Comparison of ENCODE assay signal across 9 cellular contexts in the genomic region with DNA sequence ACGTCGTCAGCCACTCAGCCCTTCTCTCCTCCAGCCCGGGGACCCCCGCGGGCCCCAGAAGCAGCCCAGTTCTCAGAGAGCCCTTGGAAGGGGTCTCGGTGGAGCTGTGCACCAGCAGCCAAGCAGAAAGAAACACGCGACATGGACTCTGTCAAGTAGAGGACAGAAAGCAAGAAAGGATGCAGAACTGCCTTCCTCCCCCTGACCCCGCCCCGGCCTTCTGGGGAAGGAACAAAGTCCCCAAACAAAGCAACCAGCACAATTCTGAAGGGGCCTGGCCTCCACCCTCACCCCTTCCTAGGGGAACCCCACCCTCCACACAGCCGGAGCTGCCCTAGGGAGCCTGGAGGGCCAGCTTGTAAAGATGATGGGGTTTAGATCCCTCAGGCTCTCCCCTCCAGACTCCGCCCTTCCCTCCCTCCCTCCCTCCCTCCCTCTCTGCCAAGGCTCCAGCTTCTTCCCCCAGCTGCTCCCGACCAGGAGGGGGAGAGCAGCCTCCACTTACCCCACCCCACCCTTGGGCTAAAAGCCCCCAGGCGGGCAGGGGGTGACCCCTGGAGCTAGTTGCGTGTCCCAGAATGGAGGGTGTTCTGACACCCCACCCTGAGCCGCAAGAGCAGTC. TPM values are rescaled to one million over a fixed set of nuclear protein-coding genes. Genes with fewer than 3 reads are reported as not detected.
A peak's percentile ranks its signal among the peaks of the same experiment; 100 is the strongest.
DNase-seq lines count a peak whose midpoint lies in the region; ATAC-seq, FAIRE-seq and TF ChIP-seq lines count a peak whose summit lies in the region.
"Had no signal": no experiment of that assay in that cellular context is flagged by ENCODE, and none has a peak within 500 bp of the region (broad histone marks: within the 10 kb centered on the region; RNA-seq: fewer than 3 reads in every experiment).

No MANE protein-coding gene starts in this region.

- intact Hi-C loops in K562 (cut with micrococcal nuclease) = loop anchor here (1.0 to 5.0 kb wide), 2 partner anchors 63 to 118 kb away; no protein-coding TSS in a partner anchor

- no peak for TF ChIP-seq POLR2A in K562 (conservative IDR thresholded peaks at IDR 0.05)

- no TSS peak for BruUV-seq in K562 (replicated peaks; lab: Mats Ljungman, UMichigan)

- H3K79me2 ChIP-seq in H9 (ENCODE audit: insufficient read depth, low read length) (no peaks in the 10 kb centered on the region), K562 (ENCODE audit: control insufficient read depth, insufficient read depth, low read length) (peaks cover 21% of the 10 kb centered on the region)

- H3K9ac ChIP-seq in H9 (ENCODE audit: extremely low read depth, insufficient read length, low read length) (no peak overlapping the region), K562 (ENCODE audit: insufficient read depth in 1 of 2, low read depth in 2 of 2, low read length in 2 of 2) (peak overlapping the region in 1 of 2 experiments; percentile 77; a peak in 2 of 4 replicates)

- no peak overlapping the region for H2AK5ac ChIP-seq in H9 (ENCODE audit: insufficient read length, low read length)

- peak overlapping the region; percentile 51 to 80 (median 71) for H3K4me3 Mint-ChIP-seq in CD4-positive, CD25-positive, alpha-beta regulatory T cell
- peak overlapping the region; percentile 55 to 76 for H3K4me3 Mint-ChIP-seq in H9
- peak overlapping the region in 1 of 3 experiments; percentile 49 for H3K4me3 Mint-ChIP-seq in nephron
- H3K4me3 Mint-ChIP-seq in endothelial cell (ENCODE audit: unreplicated experiment) = no peak overlapping the region

- no peak overlapping the region for H2BK120ac ChIP-seq in H9 (ENCODE audit: low read depth, low read length, poor library complexity, severe bottlenecking)

- no peak overlapping the region for H3K23ac ChIP-seq in H9 (ENCODE audit: insufficient read length, low read depth, low read length)

- peaks cover under 1% of the 10 kb centered on the region for H3K36me3 Mint-ChIP-seq in CD4-positive, CD25-positive, alpha-beta regulatory T cell
- H3K36me3 Mint-ChIP-seq in H9 (ENCODE audit: insufficient read depth in 1 of 3, low read depth in 3 of 3) = no peaks in the 10 kb centered on the region; a peak in 1 of 7 replicates
- no peaks in the 10 kb centered on the region for H3K36me3 Mint-ChIP-seq in nephron (ENCODE audit: low read depth)
- H3K36me3 Mint-ChIP-seq in endothelial cell (ENCODE audit: low read depth, unreplicated experiment) = peaks cover 4% of the 10 kb centered on the region

- ATAC-seq in CD4-positive, CD25-positive, alpha-beta regulatory T cell (ENCODE audit: low read depth in 2 of 2) = no peak
- ATAC-seq in K562 = no peak

- no peak overlapping the region for H2BK5ac ChIP-seq in H9 (ENCODE audit: insufficient read length, low read length)

- in situ Hi-C loops in K562 (cut with MboI) = loop anchor here (5.0 kb wide), 1 partner anchor 118 kb away; no protein-coding TSS in a partner anchor

- H3T11ph ChIP-seq in H9 (ENCODE audit: low read length) = no peak overlapping the region

- POLR2A ChIA-PET in K562 (lab: Yijun Ruan, JAX) = interaction anchor here (0.6 to 2.8 kb wide), 10 partner anchors 12 to 214 kb away, joined by 3 to 17 read pairs (median 5); a partner anchor contains a TSS

- H3K27ac ChIP-seq in CD4-positive, CD25-positive, alpha-beta regulatory T cell (ENCODE audit: insufficient read depth, low read length, poor library complexity, severe bottlenecking) = peak overlapping the region; percentile 23
- H3K27ac ChIP-seq in H9 (ENCODE audit: insufficient read length, low read depth, low read length) = no peak overlapping the region
- no peak overlapping the region for H3K27ac ChIP-seq in K562 (ENCODE audit: extremely low read depth, low read depth, low read length)

- H2BK12ac ChIP-seq in H9 (ENCODE audit: insufficient read length, low read depth, low read length) = no peak overlapping the region

- H4K8ac ChIP-seq in H9 (replicated peaks; ENCODE audit: insufficient read length, low read depth, low read length) = no peak overlapping the region

- H3K23me2 ChIP-seq in H9 (ENCODE audit: insufficient read length, low read depth, low read length, poor library complexity, severe bottlenecking) = peaks cover 13% of the 10 kb centered on the region

- no peaks in the 10 kb centered on the region for H3K9me1 ChIP-seq in K562 (ENCODE audit: control insufficient read depth, insufficient read depth, low read length)

- no peak overlapping the region for H4K91ac ChIP-seq in H9 (ENCODE audit: insufficient read length, low read depth, low read length)

- no peak overlapping the region for H2BK20ac ChIP-seq in H9 (ENCODE audit: low read depth, low read length, poor library complexity, severe bottlenecking)

- H3K14ac ChIP-seq in H9 (ENCODE audit: insufficient read depth, low read length) = no peak overlapping the region

- no peaks in the 10 kb centered on the region for H3K27me3 ChIP-seq in CD4-positive, CD25-positive, alpha-beta regulatory T cell (ENCODE audit: control insufficient read depth, insufficient read depth, low read length)
- peaks cover 32% of the 10 kb centered on the region; the same call in 1 of the 2 replicates for H3K27me3 ChIP-seq in H9 (ENCODE audit: insufficient read depth, low read length)
- no peaks in the 10 kb centered on the region for H3K27me3 ChIP-seq in K562 (ENCODE audit: control insufficient read depth in 2 of 2, insufficient read depth in 2 of 2, low read length in 2 of 2)

- H3K4me2 ChIP-seq in H9 (ENCODE audit: insufficient read depth, insufficient read length, low read length) (peak overlapping the region; percentile 67), K562 (ENCODE audit: insufficient read depth, low read length) (no peak overlapping the region)

- peaks cover 61% of the 10 kb centered on the region for H3K4me1 ChIP-seq in CD4-positive, CD25-positive, alpha-beta regulatory T cell (ENCODE audit: control insufficient read depth, insufficient read depth, low read length, poor library complexity, severe bottlenecking)
- H3K4me1 ChIP-seq in H9 (ENCODE audit: insufficient read depth, low read length) (0 out of 2 replicates have a peak, but pooled peaks cover 2% of the 10 kb centered on the region), K562 (replicated peaks in 1 of 2; ENCODE audit: control insufficient read depth in 2 of 2, insufficient read depth in 2 of 2, low read length in 2 of 2) (peaks cover 36 to 92% of the 10 kb centered on the region in 2 experiments)

- CTCF ChIA-PET in K562 (lab: Yijun Ruan, JAX; ENCODE audit: low intra/inter-chr PET ratio) = interaction anchor here (0.7 to 4.7 kb wide), 6 partner anchors 58 to 714 kb away, joined by 3 to 59 read pairs (median 8); no protein-coding TSS in a partner anchor

- TF ChIP-seq EP300 in K562 (IDR thresholded peaks at IDR 0.05; ENCODE audit: low read length) = no peak

- no peak overlapping the region for H3K4me3 ChIP-seq in CD4-positive, CD25-positive, alpha-beta regulatory T cell (ENCODE audit: low read depth, low read length)
- H3K4me3 ChIP-seq in K562 = no peak overlapping the region

- no peak overlapping the region for H4K5ac ChIP-seq in H9 (ENCODE audit: insufficient read length, low read depth, low read length)

- no peak overlapping the region for H3K4ac ChIP-seq in H9 (ENCODE audit: low read depth, low read length)

- DNase-seq in CD4-positive, CD25-positive, alpha-beta regulatory T cell = peak in 1 of 3 donors; percentile 19
- DNase-seq in H9 (peak; percentile 84), K562 (ENCODE audit: extremely low read depth in 1 of 4, low spot score in 3 of 4) (peak; percentile 49 to 65 (median 54)), NCI-H526 (lab: John Stamatoyannopoulos, UW) (no peak), T1000 (lab: John Stamatoyannopoulos, UW) (no peak), endothelial cell (ENCODE audit: low spot score) (no peak)
- no peak for DNase-seq in effector CD8-positive, alpha-beta T cell (lab: John Stamatoyannopoulos, UW)

- no peak for FAIRE-seq in K562 (lab: Jason Lieb, UNC)
- FAIRE-seq: kidney had no signal

- no peaks in the 10 kb centered on the region for H3K79me1 ChIP-seq in H9 (ENCODE audit: insufficient read depth, low read depth, low read length, poor library complexity, severe bottlenecking)

- H3K9me3 ChIP-seq in CD4-positive, CD25-positive, alpha-beta regulatory T cell (ENCODE audit: control insufficient read depth in 2 of 2, low read length in 2 of 2) = no peaks in the 10 kb centered on the region
- H3K9me3 ChIP-seq in H9 (ENCODE audit: control insufficient read depth, low read depth, low read length) (no peaks in the 10 kb centered on the region), K562 (replicated peaks; ENCODE audit: control insufficient read depth, insufficient read depth, low read depth, low read length) (no peaks in the 10 kb centered on the region)

- TF ChIP-seq RAD21 in K562 (CRISPR knock-in tag; conservative IDR thresholded peaks at IDR 0.05 in 1 of 2, IDR thresholded peaks at IDR 0.05 in 1 of 2) = no peak

- H3K36me3 ChIP-seq in CD4-positive, CD25-positive, alpha-beta regulatory T cell (ENCODE audit: control insufficient read depth, insufficient read depth, low read length) = no peaks in the 10 kb centered on the region
- peaks cover 17% of the 10 kb centered on the region for H3K36me3 ChIP-seq in K562 (ENCODE audit: control insufficient read depth, insufficient read depth, low read length)

- H3K27me3 Mint-ChIP-seq in CD4-positive, CD25-positive, alpha-beta regulatory T cell = peaks cover 24% of the 10 kb centered on the region
- peaks cover 84% of the 10 kb centered on the region for H3K27me3 Mint-ChIP-seq in H9 (ENCODE audit: low read depth)
- H3K27me3 Mint-ChIP-seq in nephron (ENCODE audit: low read depth) = peaks cover 75% of the 10 kb centered on the region
- H3K27me3 Mint-ChIP-seq in endothelial cell (ENCODE audit: unreplicated experiment) = peaks cover 5% of the 10 kb centered on the region

- TF ChIP-seq CTCF in H9 (conservative IDR thresholded peaks at IDR 0.05) (no peak), K562 (IDR thresholded peaks at IDR 0.05 in 2 of 3, conservative IDR thresholded peaks at IDR 0.05 in 1 of 3; ENCODE audit: insufficient read depth in 2 of 3, low read depth in 1 of 3, low read length in 3 of 3) (no peak), nephron (IDR thresholded peaks at IDR 0.05; ENCODE audit: unreplicated experiment in 3 of 3) (no peak), endothelial cell (IDR thresholded peaks at IDR 0.05; ENCODE audit: unreplicated experiment) (no peak)

- H4K20me1 ChIP-seq in H9 (ENCODE audit: control insufficient read depth, insufficient read depth, insufficient read length) = no peaks in the 10 kb centered on the region
- no peaks in the 10 kb centered on the region for H4K20me1 ChIP-seq in K562 (replicated peaks; ENCODE audit: control insufficient read depth, insufficient read depth, low read length)

- H3K9me3 Mint-ChIP-seq in CD4-positive, CD25-positive, alpha-beta regulatory T cell = peaks cover 0 to 2% (median 0%) of the 10 kb centered on the region in 7 donors
- H3K9me3 Mint-ChIP-seq in H9 (peaks cover 0 to 7% of the 10 kb centered on the region in 2 experiments; a peak in 1 of 5 replicates), nephron (no peaks in the 10 kb centered on the region), endothelial cell (ENCODE audit: unreplicated experiment) (no peaks in the 10 kb centered on the region)

- H3K18ac ChIP-seq in H9 (ENCODE audit: insufficient read length, low read depth, low read length) = no peak overlapping the region

- WGBS in H9 (ENCODE audit: extremely low coverage, insufficient read length, low lambda C conversion rate) = no CpG with 5 or more reads among the region's 16 CpGs
- WGBS in K562 (ENCODE audit: insufficient coverage, low coverage, missing lambda C conversion rate) = 62% methylated on average over 14 of the region's 16 CpGs

- H3K4me1 Mint-ChIP-seq in CD4-positive, CD25-positive, alpha-beta regulatory T cell = peaks cover 5 to 41% (median 24%) of the 10 kb centered on the region in 4 donors
- H3K4me1 Mint-ChIP-seq in H9 (peaks cover 35 to 51% of the 10 kb centered on the region in 2 experiments), nephron (peaks cover 54% of the 10 kb centered on the region), endothelial cell (ENCODE audit: unreplicated experiment) (peaks cover 13% of the 10 kb centered on the region)

- H3K56ac ChIP-seq in H9 (ENCODE audit: insufficient read length, low read depth, low read length) = no peak overlapping the region

- H2BK15ac ChIP-seq in H9 (ENCODE audit: low read depth, low read length) = no peak overlapping the region

- H3K27ac Mint-ChIP-seq in CD4-positive, CD25-positive, alpha-beta regulatory T cell = peak overlapping the region in 2 of 3 donors; percentile 24 to 67
- H3K27ac Mint-ChIP-seq in H9 = no peak overlapping the region
- H3K27ac Mint-ChIP-seq in nephron = peak overlapping the region in 2 of 3 experiments; percentile 76 to 95
- H3K27ac Mint-ChIP-seq in endothelial cell (ENCODE audit: unreplicated experiment) = no peak overlapping the region

- no peak overlapping the region for H2AFZ ChIP-seq in H9 (ENCODE audit: low read length)
- H2AFZ ChIP-seq in K562 (ENCODE audit: low read depth, low read length) = no peak overlapping the region

RNA-seq across cellular contexts. Expression of a gene that starts 7.8 kb away (rescaled TPM):
- 8.7 TPM for total RNA-seq in CD4-positive, CD25-positive, alpha-beta regulatory T cell
- polyA plus RNA-seq in CD4-positive, CD25-positive, alpha-beta regulatory T cell = 10 to 100 TPM in 1 of 4 donors, 1 to 10 TPM in 3; 6.5 to 14.2 (median 7.5) TPM
- total RNA-seq in H9 (2021) = 0.63 and 0.86 TPM in 2 replicates
- 54.5 and 112 TPM in 2 replicates for total RNA-seq in K562 (2011; cell fraction: chromatin; rRNA removed; ENCODE audit: low replicate concordance)
- 105 and 123 TPM in 2 replicates for total RNA-seq in K562 (2011; cell fraction: nucleolus; rRNA removed)
- 74.6 and 89.7 TPM in 2 replicates for total RNA-seq in K562 (2011; cell fraction: nucleoplasm; rRNA removed)
- 266 and 312 TPM in 2 replicates for total RNA-seq in K562 (2014; rRNA removed)
- total RNA-seq in K562 (2014; rRNA removed; fragmentation: Illumina TruSeq; extraction: Trizol) = 13.2 and 17.7 TPM in 2 replicates
- 89.9 and 108 TPM in 2 replicates for total RNA-seq in K562 (2015; rRNA removed; fragmentation: Illumina TruSeq; extraction: Trizol)
- total RNA-seq in K562 (2021) = 216 and 218 TPM in 2 replicates
- 34.0 and 47.0 TPM in 2 replicates for polyA plus RNA-seq in K562 (2011; rRNA removed)
- 73.1 and 246 TPM in 2 replicates for polyA plus RNA-seq in K562 (2011; cell fraction: cytosol; rRNA removed)
- 76.6 and 132 TPM in 2 replicates for polyA plus RNA-seq in K562 (2011; cell fraction: nucleus; rRNA removed)
- polyA plus RNA-seq in K562 (2012) = 144 and 229 TPM in 2 replicates
- 17.8 and 71.5 TPM in 2 replicates for polyA plus RNA-seq in K562 (2014; fragmentation: Illumina TruSeq; extraction: Trizol)
- 1 to 10 TPM; 1.3 to 1.6 TPM for polyA plus RNA-seq in K562 (2014; fragmentation: Nextera tagmentation; extraction: Ambion mirVana)
- polyA plus RNA-seq in K562 (2014; rRNA removed) = 165 and 175 TPM in 2 replicates
- 12.7 and 14.2 TPM in 2 replicates for polyA minus RNA-seq in K562 (2011; rRNA and poly(A)+ RNA removed)
- polyA minus RNA-seq in K562 (2011; cell fraction: cytosol; rRNA and poly(A)+ RNA removed) = 46.0 and 79.3 TPM in 2 replicates
- polyA minus RNA-seq in K562 (2011; cell fraction: nucleus; rRNA and poly(A)+ RNA removed) = 37.4 and 52.3 TPM in 2 replicates
- 68.6 TPM for total RNA-seq in endothelial cell (ENCODE audit: unreplicated experiment)

RNA-seq across cellular contexts. Expression of a gene that starts 21.7 kb away (rescaled TPM):
- 57.6 TPM for total RNA-seq in CD4-positive, CD25-positive, alpha-beta regulatory T cell
- polyA plus RNA-seq in CD4-positive, CD25-positive, alpha-beta regulatory T cell = 10 to 100 TPM; 16.0 to 22.3 (median 19.9) TPM
- total RNA-seq in H9 (2021) (92.8 and 95.7 TPM in 2 replicates), K562 (2014; rRNA removed) (89.1 and 113 TPM in 2 replicates), K562 (2014; rRNA removed; fragmentation: Illumina TruSeq; extraction: Trizol) (25.8 and 42.9 TPM in 2 replicates), K562 (2015; rRNA removed; fragmentation: Illumina TruSeq; extraction: Trizol) (54.3 and 60.2 TPM in 2 replicates), K562 (2021) (118 TPM in 2 replicates), endothelial cell (ENCODE audit: unreplicated experiment) (54.2 TPM)
- 73.3 and 179 TPM in 2 replicates for total RNA-seq in K562 (2011; cell fraction: chromatin; rRNA removed; ENCODE audit: low replicate concordance)
- total RNA-seq in K562 (2011; cell fraction: nucleolus; rRNA removed) = 168 and 175 TPM in 2 replicates
- 79.0 and 80.0 TPM in 2 replicates for total RNA-seq in K562 (2011; cell fraction: nucleoplasm; rRNA removed)
- polyA plus RNA-seq in K562 (2011; rRNA removed) (44.1 and 53.3 TPM in 2 replicates), K562 (2014; fragmentation: Illumina TruSeq; extraction: Trizol) (84.8 and 96.2 TPM in 2 replicates), K562 (2014; fragmentation: Nextera tagmentation; extraction: Ambion mirVana) (10 to 100 TPM in 1 of 2 experiments, 1 to 10 TPM in 1; 5.8 to 10.9 TPM), K562 (2014; rRNA removed) (155 and 158 TPM in 2 replicates)
- 39.2 and 80.0 TPM in 2 replicates for polyA plus RNA-seq in K562 (2011; cell fraction: cytosol; rRNA removed)
- 282 and 531 TPM in 2 replicates for polyA plus RNA-seq in K562 (2011; cell fraction: nucleus; rRNA removed)
- 59.6 and 77.8 TPM in 2 replicates for polyA plus RNA-seq in K562 (2012)
- 23.7 and 27.9 TPM in 2 replicates for polyA minus RNA-seq in K562 (2011; rRNA and poly(A)+ RNA removed)
- polyA minus RNA-seq in K562 (2011; cell fraction: cytosol; rRNA and poly(A)+ RNA removed) = 49.3 and 51.7 TPM in 2 replicates
- polyA minus RNA-seq in K562 (2011; cell fraction: nucleus; rRNA and poly(A)+ RNA removed) = 50.5 and 77.3 TPM in 2 replicates

RNA-seq across cellular contexts. Expression of a gene that starts 23.2 kb away (rescaled TPM):
- 25.4 TPM for total RNA-seq in CD4-positive, CD25-positive, alpha-beta regulatory T cell
- polyA plus RNA-seq in CD4-positive, CD25-positive, alpha-beta regulatory T cell = 1 to 10 TPM in 2 of 4 donors, under 1 TPM in 2; 0.71 to 2.5 (median 1.2) TPM
- 198 and 210 TPM in 2 replicates for total RNA-seq in H9 (2021)
- 31.6 and 133 TPM in 2 replicates for total RNA-seq in K562 (2011; cell fraction: chromatin; rRNA removed; ENCODE audit: low replicate concordance)
- total RNA-seq in K562 (2011; cell fraction: nucleolus; rRNA removed) = 77.5 and 89.6 TPM in 2 replicates
- 35.3 and 45.1 TPM in 2 replicates for total RNA-seq in K562 (2011; cell fraction: nucleoplasm; rRNA removed)
- 62.4 and 85.7 TPM in 2 replicates for total RNA-seq in K562 (2014; rRNA removed)
- 9.1 and 9.5 TPM in 2 replicates for total RNA-seq in K562 (2014; rRNA removed; fragmentation: Illumina TruSeq; extraction: Trizol)
- total RNA-seq in K562 (2015; rRNA removed; fragmentation: Illumina TruSeq; extraction: Trizol) = 40.2 and 46.8 TPM in 2 replicates
- total RNA-seq in K562 (2021) = 93.0 and 96.6 TPM in 2 replicates
- polyA plus RNA-seq in K562 (2011; rRNA removed) = 25.8 and 49.0 TPM in 2 replicates
- polyA plus RNA-seq in K562 (2011; cell fraction: cytosol; rRNA removed) = 59.4 and 222 TPM in 2 replicates
- polyA plus RNA-seq in K562 (2011; cell fraction: nucleus; rRNA removed) = 52.2 and 123 TPM in 2 replicates
- polyA plus RNA-seq in K562 (2012) = 35.2 and 37.0 TPM in 2 replicates
- 23.2 and 90.7 TPM in 2 replicates for polyA plus RNA-seq in K562 (2014; fragmentation: Illumina TruSeq; extraction: Trizol)
- polyA plus RNA-seq in K562 (2014; fragmentation: Nextera tagmentation; extraction: Ambion mirVana) = under 1 TPM; 0.04 to 0.17 TPM
- polyA plus RNA-seq in K562 (2014; rRNA removed) = 46.1 and 68.1 TPM in 2 replicates
- polyA minus RNA-seq in K562 (2011; rRNA and poly(A)+ RNA removed) = 17.9 and 39.8 TPM in 2 replicates
- 67.5 and 79.0 TPM in 2 replicates for polyA minus RNA-seq in K562 (2011; cell fraction: cytosol; rRNA and poly(A)+ RNA removed)
- 16.6 and 18.0 TPM in 2 replicates for polyA minus RNA-seq in K562 (2011; cell fraction: nucleus; rRNA and poly(A)+ RNA removed)
- 112 TPM for total RNA-seq in endothelial cell (ENCODE audit: unreplicated experiment)

RNA-seq across cellular contexts. Expression of a gene that starts 55.3 kb away (rescaled TPM):
- 56.5 TPM for total RNA-seq in CD4-positive, CD25-positive, alpha-beta regulatory T cell
- polyA plus RNA-seq in CD4-positive, CD25-positive, alpha-beta regulatory T cell = 10 to 100 TPM; 52.4 to 68.2 (median 58.9) TPM
- total RNA-seq in H9 (2021) (39.4 and 40.5 TPM in 2 replicates), K562 (2014; rRNA removed) (57.8 and 59.2 TPM in 2 replicates), K562 (2014; rRNA removed; fragmentation: Illumina TruSeq; extraction: Trizol) (12.6 and 19.0 TPM in 2 replicates), K562 (2015; rRNA removed; fragmentation: Illumina TruSeq; extraction: Trizol) (31.0 and 33.9 TPM in 2 replicates), K562 (2021) (39.6 and 41.6 TPM in 2 replicates), endothelial cell (ENCODE audit: unreplicated experiment) (31.8 TPM)
- 25.6 and 67.7 TPM in 2 replicates for total RNA-seq in K562 (2011; cell fraction: chromatin; rRNA removed; ENCODE audit: low replicate concordance)
- 56.9 and 60.3 TPM in 2 replicates for total RNA-seq in K562 (2011; cell fraction: nucleolus; rRNA removed)
- total RNA-seq in K562 (2011; cell fraction: nucleoplasm; rRNA removed) = 42.4 and 42.7 TPM in 2 replicates
- polyA plus RNA-seq in K562 (2011; rRNA removed) (46.6 and 77.4 TPM in 2 replicates), K562 (2014; fragmentation: Illumina TruSeq; extraction: Trizol) (30.3 and 35.2 TPM in 2 replicates), K562 (2014; fragmentation: Nextera tagmentation; extraction: Ambion mirVana) (1 to 10 TPM in 1 of 2 experiments, under 1 TPM in 1; 0.51 to 1.7 TPM), K562 (2014; rRNA removed) (66.3 and 78.0 TPM in 2 replicates)
- 62.2 and 72.6 TPM in 2 replicates for polyA plus RNA-seq in K562 (2011; cell fraction: cytosol; rRNA removed)
- polyA plus RNA-seq in K562 (2011; cell fraction: nucleus; rRNA removed) = 159 and 172 TPM in 2 replicates
- 46.6 and 75.7 TPM in 2 replicates for polyA plus RNA-seq in K562 (2012)
- polyA minus RNA-seq in K562 (2011; rRNA and poly(A)+ RNA removed) = 12.8 and 14.0 TPM in 2 replicates
- 14.0 and 15.9 TPM in 2 replicates for polyA minus RNA-seq in K562 (2011; cell fraction: cytosol; rRNA and poly(A)+ RNA removed)
- 10.5 and 19.3 TPM in 2 replicates for polyA minus RNA-seq in K562 (2011; cell fraction: nucleus; rRNA and poly(A)+ RNA removed)

RNA-seq across cellular contexts. Expression of a gene that starts 55.3 kb away (rescaled TPM):
- 478 TPM for total RNA-seq in CD4-positive, CD25-positive, alpha-beta regulatory T cell
- 100 to 1,000 TPM; 144 to 234 (median 197) TPM for polyA plus RNA-seq in CD4-positive, CD25-positive, alpha-beta regulatory T cell
- total RNA-seq in H9 (2021) = 160 and 165 TPM in 2 replicates
- 67.1 and 140 TPM in 2 replicates for total RNA-seq in K562 (2011; cell fraction: chromatin; rRNA removed; ENCODE audit: low replicate concordance)
- total RNA-seq in K562 (2011; cell fraction: nucleolus; rRNA removed) = 139 and 159 TPM in 2 replicates
- total RNA-seq in K562 (2011; cell fraction: nucleoplasm; rRNA removed) = 90.2 and 96.9 TPM in 2 replicates
- total RNA-seq in K562 (2014; rRNA removed) = 84.5 and 134 TPM in 2 replicates
- 23.6 and 24.4 TPM in 2 replicates for total RNA-seq in K562 (2014; rRNA removed; fragmentation: Illumina TruSeq; extraction: Trizol)
- 14.8 and 17.4 TPM in 2 replicates for total RNA-seq in K562 (2015; rRNA removed; fragmentation: Illumina TruSeq; extraction: Trizol)
- 205 and 214 TPM in 2 replicates for total RNA-seq in K562 (2021)
- 23.7 and 32.9 TPM in 2 replicates for polyA plus RNA-seq in K562 (2011; rRNA removed)
- polyA plus RNA-seq in K562 (2011; cell fraction: cytosol; rRNA removed) = 37.6 and 91.2 TPM in 2 replicates
- 112 and 193 TPM in 2 replicates for polyA plus RNA-seq in K562 (2011; cell fraction: nucleus; rRNA removed)
- polyA plus RNA-seq in K562 (2012) = 158 and 169 TPM in 2 replicates
- polyA plus RNA-seq in K562 (2014; fragmentation: Illumina TruSeq; extraction: Trizol) = 35.5 and 67.9 TPM in 2 replicates
- polyA plus RNA-seq in K562 (2014; fragmentation: Nextera tagmentation; extraction: Ambion mirVana) = 1 to 10 TPM; 4.5 to 5.1 TPM
- polyA plus RNA-seq in K562 (2014; rRNA removed) = 127 and 140 TPM in 2 replicates
- polyA minus RNA-seq in K562 (2011; rRNA and poly(A)+ RNA removed) = 8.8 and 9.1 TPM in 2 replicates
- polyA minus RNA-seq in K562 (2011; cell fraction: cytosol; rRNA and poly(A)+ RNA removed) = 38.4 and 48.8 TPM in 2 replicates
- polyA minus RNA-seq in K562 (2011; cell fraction: nucleus; rRNA and poly(A)+ RNA removed) = 39.2 and 41.5 TPM in 2 replicates
- 115 TPM for total RNA-seq in endothelial cell (ENCODE audit: unreplicated experiment)

Comparison
In these comparisons a context has a peak if more than half of its experiments do, and no peak if none do; other contexts are left out.
1. DNase-seq: peak in H9 (single experiment) and K562 (4 of 4); none in NCI-H526 (0 of 2), T1000 (single experiment), effector CD8-positive, alpha-beta T cell (single experiment) and endothelial cell (single experiment).
2. H3K27ac Mint-ChIP-seq: peak in CD4-positive, CD25-positive, alpha-beta regulatory T cell (2 of 3) and nephron (2 of 3); none in H9 (0 of 3) and endothelial cell (single experiment).